8 cellular contexts compared by ENCODE assay signal in the genomic region with DNA sequence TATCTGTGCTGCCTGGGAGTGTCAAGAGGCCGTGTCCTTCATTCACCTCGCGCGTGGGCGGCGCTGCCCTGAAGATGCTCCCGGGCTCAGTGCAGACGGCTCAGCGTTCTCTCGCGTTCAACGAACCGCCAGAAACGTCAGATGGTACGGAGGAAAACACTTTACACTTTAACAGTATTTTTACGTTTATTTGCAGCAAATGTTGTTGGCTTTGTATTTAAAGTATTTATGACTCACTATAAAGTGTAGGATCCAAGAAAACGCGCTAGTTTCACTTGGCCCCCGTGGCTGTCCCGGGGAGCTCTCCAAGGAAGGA. TPM values are rescaled to one million over a fixed set of nuclear protein-coding genes. Genes with fewer than 3 reads are reported as not detected.
DNase-seq lines count a peak whose midpoint lies in the region; FAIRE-seq and TF ChIP-seq lines count a peak whose summit lies in the region.

No MANE protein-coding gene starts in this region.

- peaks cover 0 to 3% of the 10 kb centered on the region in 2 donors for H3K36me3 ChIP-seq in ascending aorta

- H3K9me3 ChIP-seq in ascending aorta, result peaks cover 0 to 10% of the 10 kb centered on the region in 2 donors

- DNase-seq in GM12892 (ENCODE audit: insufficient read length), result peak; percentile 29
- DNase-seq in HPDE6-E6E7 (ENCODE audit: extremely low spot score), result peak; percentile 15
- peak; percentile 27 for DNase-seq in T-helper 22 cell (ENCODE audit: low read depth)
- DNase-seq in ascending aorta (ENCODE audit: low spot score in 2 of 2), result peak; percentile 11 to 73
- DNase-seq in islet precursor cell, result peak; percentile 59
- peak; percentile 41 for DNase-seq in stimulated activated CD4-positive, alpha-beta T cell treated with anti-CD3 and anti-CD28 coated beads, Interleukin-2, amount 100 ng/mL, for 4 hours (ENCODE audit: low read depth)
- DNase-seq in middle frontal gyrus (ENCODE audit: extremely low spot score, low spot score), result no peak
- no peak for DNase-seq in H54 (ENCODE audit: insufficient read length, low spot score)

- no peak for FAIRE-seq in GM12892 (lab: Jason Lieb, UNC)
- FAIRE-seq in H54 (lab: Jason Lieb, UNC), result no peak

- no peak overlapping the region for H3K4me3 ChIP-seq in ascending aorta

- H3K27ac ChIP-seq in ascending aorta, result no peak overlapping the region

- intact Hi-C loops in ascending aorta (cut with DNase I), result loop anchor here (1.0 to 5.0 kb wide), 5 partner anchors 83 to 365 kb away; no protein-coding TSS in a partner anchor

- peaks cover 3% of the 10 kb centered on the region in 2 donors for H3K4me1 ChIP-seq in ascending aorta

- no peaks in the 10 kb centered on the region for H3K27me3 ChIP-seq in ascending aorta

- TF ChIP-seq POLR2A in GM12892 (IDR thresholded peaks at IDR 0.05; ENCODE audit: low read depth, low read length) (0 out of 2 replicates have a peak, but pooled peaks have one; percentile 2), H54 (IDR thresholded peaks at IDR 0.05; ENCODE audit: low read depth, low read length) (no peak; the same call in 1 of the 2 replicates)

- TF ChIP-seq CTCF in ascending aorta (IDR thresholded peaks at IDR 0.05), result no peak

RNA-seq across cellular contexts. Expression of a gene that starts 0.5 kb away (rescaled TPM):
- 16.6 TPM for polyA plus RNA-seq in GM12892 (2012; ENCODE audit: missing spikeins)
- 22.9 TPM for total RNA-seq in ascending aorta

Comparison
In these comparisons a context has a peak if more than half of its experiments do, and no peak if none do; other contexts are left out.
1. DNase-seq: peak in GM12892 (single experiment), HPDE6-E6E7 (single experiment), T-helper 22 cell (single experiment), ascending aorta (2 of 2), islet precursor cell (single experiment) and stimulated activated CD4-positive, alpha-beta T cell treated with anti-CD3 and anti-CD28 coated beads, Interleukin-2, amount 100 ng/mL, for 4 hours (single experiment); none in middle frontal gyrus (single experiment) and H54 (single experiment).